Comparison of ENCODE assay signal across 30 cellular contexts in the genomic region with DNA sequence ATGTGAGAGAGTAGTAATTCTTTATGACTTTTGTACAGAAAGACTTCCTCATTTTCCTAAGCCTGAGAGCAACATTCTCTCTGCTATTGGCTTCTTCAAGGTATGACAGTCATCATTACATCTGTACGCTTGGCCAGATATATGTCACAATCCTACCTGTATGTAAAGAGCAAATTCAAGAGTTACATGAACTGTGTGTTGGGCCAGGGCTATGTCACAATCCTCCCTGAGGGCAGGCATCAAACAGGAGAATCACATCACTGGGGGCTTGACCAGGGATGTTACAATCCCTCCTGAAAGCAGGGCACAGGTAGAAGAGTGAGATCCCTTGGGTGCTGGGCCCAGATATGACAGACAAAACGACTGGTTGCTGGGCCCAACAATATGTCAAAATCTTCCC.
"Had no signal": no experiment of that assay in that cellular context is flagged by ENCODE, and none has a peak within 500 bp of the region (broad histone marks: within the 10 kb centered on the region; RNA-seq: fewer than 3 reads in every experiment).

No MANE protein-coding gene starts in this region.

- H3K27ac Mint-ChIP-seq: natural killer cell; nephron; neural progenitor cell; progenitor cell of endocrine pancreas; stimulated activated memory B cell treated with anti-CD40 and anti-IgM and Interleukin-4, amounts not matched to agents 10 μg/mL and 1 μg/mL and 100 μg/mL, for 72 hours; stimulated activated naive CD8-positive, alpha-beta T cell treated with anti-CD3 and anti-CD28 coated beads, Interleukin-15, amount 100 ng/mL, for 72 hours had no signal

- H3K4me3 ChIP-seq: neural progenitor cell, ovary, psoas muscle, skin epidermis, smooth muscle cell, spleen, suprapubic skin, testis, tibial artery, transverse colon, upper lobe of left lung, vagina had no signal

- DNase-seq: natural killer cell; occipital lobe; ovary; posterior cingulate gyrus; psoas muscle; right cardiac atrium; spleen; stimulated activated CD4-positive, alpha-beta T cell treated with anti-CD3 and anti-CD28 coated beads, Interleukin-12 subunit alpha, Interleukin-12 subunit beta, amount 100 ng/mL, for 4 hours; stimulated activated CD4-positive, alpha-beta T cell treated with anti-CD3 and anti-CD28 coated beads, Interleukin-1b, Interleukin-23, amount 100 ng/mL, for 48 hours; stimulated activated CD4-positive, alpha-beta T cell treated with anti-CD3 and anti-CD28 coated beads, Interleukin-4, amount 100 ng/mL, for 1 hour; stimulated activated CD4-positive, alpha-beta T cell treated with anti-CD3 and anti-CD28 coated beads, Interleukin-4, amount 100 ng/mL, for 4 hours; stimulated activated CD8-positive, alpha-beta memory T cell treated with anti-CD3 and anti-CD28 coated beads, Interleukin-4, amount 100 ng/mL, for 48 hours; stimulated activated naive CD4-positive, alpha-beta T cell; stimulated activated naive CD8-positive, alpha-beta T cell treated with anti-CD3 and anti-CD28 coated beads, Interleukin-15, amount 100 ng/mL, for 72 hours; stimulated activated naive CD8-positive, alpha-beta T cell treated with anti-CD3 and anti-CD28 coated beads, Interleukin-15, Interleukin-2, amounts not matched to agents 100 U/mL and 50 U/mL, for 24 hours; substantia nigra; testis; tibial artery; transverse colon; upper lobe of left lung had no signal

- H3K9me3 ChIP-seq: ovary, suprapubic skin, testis, tibial artery, transverse colon, upper lobe of left lung, vagina had no signal

- H3K9me3 Mint-ChIP-seq: natural killer cell; nephron; neural progenitor cell; stimulated activated memory B cell treated with anti-CD40 and anti-IgM and Interleukin-4, amounts not matched to agents 10 μg/mL and 1 μg/mL and 100 μg/mL, for 72 hours had no signal

- H3K4me1 ChIP-seq: neural progenitor cell, parathyroid adenoma, psoas muscle, spleen, suprapubic skin, testis, tibial artery, transverse colon, upper lobe of left lung, vagina had no signal

- H3K36me3 ChIP-seq: ovary had no signal

- H3K4me3 Mint-ChIP-seq: natural killer cell; nephron; neural progenitor cell; stimulated activated memory B cell treated with anti-CD40 and anti-IgM and Interleukin-4, amounts not matched to agents 10 μg/mL and 1 μg/mL and 100 μg/mL, for 72 hours; stimulated activated naive CD8-positive, alpha-beta T cell treated with anti-CD3 and anti-CD28 coated beads, Interleukin-15, amount 100 ng/mL, for 72 hours had no signal

- H3K4me1 Mint-ChIP-seq: nephron; neural progenitor cell; stimulated activated memory B cell treated with anti-CD40 and anti-IgM and Interleukin-4, amounts not matched to agents 10 μg/mL and 1 μg/mL and 100 μg/mL, for 72 hours; stimulated activated naive CD8-positive, alpha-beta T cell treated with anti-CD3 and anti-CD28 coated beads, Interleukin-15, amount 100 ng/mL, for 72 hours had no signal

- H3K27me3 Mint-ChIP-seq: progenitor cell of endocrine pancreas; stimulated activated memory B cell treated with anti-CD40 and anti-IgM and Interleukin-4, amounts not matched to agents 10 μg/mL and 1 μg/mL and 100 μg/mL, for 72 hours; stimulated activated naive CD8-positive, alpha-beta T cell treated with anti-CD3 and anti-CD28 coated beads, Interleukin-15, amount 100 ng/mL, for 72 hours had no signal

- H3K36me3 Mint-ChIP-seq: natural killer cell had no signal

- H3K4me2 ChIP-seq: neural progenitor cell, smooth muscle cell had no signal

- H3K27me3 ChIP-seq: neural progenitor cell, ovary, spleen, suprapubic skin, testis, tibial artery, transverse colon, upper lobe of left lung, vagina had no signal

- ATAC-seq: natural killer cell; psoas muscle; right cardiac atrium; sciatic nerve; stimulated activated memory B cell treated with anti-CD40 and anti-IgM and Interleukin-4, amounts not matched to agents 10 μg/mL and 1 μg/mL and 100 μg/mL, for 72 hours; stimulated activated naive CD8-positive, alpha-beta T cell treated with anti-CD3 and anti-CD28 coated beads, Interleukin-15, amount 100 ng/mL, for 72 hours; stimulated activated naive CD8-positive, alpha-beta T cell treated with anti-CD3 and anti-CD28 coated beads, Interleukin-15, Interleukin-2, amounts not matched to agents 100 U/mL and 50 U/mL, for 24 hours had no signal

- H3K79me2 ChIP-seq: parathyroid adenoma had no signal

- H3K27ac ChIP-seq: neural progenitor cell, ovary, parathyroid adenoma, psoas muscle, skin epidermis, spleen, suprapubic skin, testis, tibial artery, transverse colon, upper lobe of left lung, vagina had no signal

- H2AFZ ChIP-seq: neural progenitor cell, parathyroid adenoma had no signal

- H3K9ac ChIP-seq: neural progenitor cell, parathyroid adenoma had no signal
